2 cellular contexts compared by ENCODE assay signal in genomic region chr15:68616397-68616796, GRCh38.
TF ChIP-seq lines count a peak whose summit lies in the region.

No MANE protein-coding gene starts in this region.

TF ChIP-seq in H1, 55 proteins besides CTCF, POLR2A, EP300 and RAD21:
- TF ChIP-seq SAP30 (IDR thresholded peaks at IDR 0.05; ENCODE audit: insufficient read depth, insufficient replicate concordance, low read length) (no peak), CHD7 (IDR thresholded peaks at IDR 0.05; ENCODE audit: insufficient replicate concordance, low read length) (no peak), NRF1 (IDR thresholded peaks at IDR 0.05; ENCODE audit: low read depth, low read length) (no peak), CHD1 (IDR thresholded peaks at IDR 0.05; ENCODE audit: low read depth, low read length) (no peak), TAF7 (optimal IDR thresholded peaks at IDR 0.05; ENCODE audit: borderline replicate concordance, low read depth, low read length) (no peak), TBP (IDR thresholded peaks at IDR 0.05; ENCODE audit: low read depth, low read length) (no peak), CREB1 (IDR thresholded peaks at IDR 0.05) (no peak), YY1 (IDR thresholded peaks at IDR 0.05; ENCODE audit: low read depth, low read length) (no peak), SIX5 (IDR thresholded peaks at IDR 0.05; ENCODE audit: low read depth, low read length) (no peak), GTF2F1 (IDR thresholded peaks at IDR 0.05; ENCODE audit: borderline replicate concordance, low read depth, low read length) (no peak), ZNF274 (IDR thresholded peaks at IDR 0.05; ENCODE audit: borderline replicate concordance, extremely low read depth, low read length) (no peak), PHF8 (conservative IDR thresholded peaks at IDR 0.05; ENCODE audit: low read depth, low read length) (no peak), POU5F1 (IDR thresholded peaks at IDR 0.05; ENCODE audit: low read depth, low read length) (no peak), SP4 (IDR thresholded peaks at IDR 0.05; ENCODE audit: low read length) (no peak), SIRT6 (IDR thresholded peaks at IDR 0.05; ENCODE audit: low read length) (no peak), ATF3 (IDR thresholded peaks at IDR 0.05; ENCODE audit: insufficient read depth, low read depth, low read length) (no peak), RNF2 (IDR thresholded peaks at IDR 0.05; ENCODE audit: borderline replicate concordance, low read depth, low read length, missing control alignments, poor library complexity, severe bottlenecking) (no peak), POLR2AphosphoS5 (IDR thresholded peaks at IDR 0.05; ENCODE audit: low read depth, low read length) (no peak)
TF ChIP-seq in H1: peak in this region for 0.

TF ChIP-seq in WTC11, 78 proteins besides CTCF, POLR2A, EP300 and RAD21:
- TF ChIP-seq ZNF512 (CRISPR knock-in tag; IDR thresholded peaks at IDR 0.05; ENCODE audit: borderline replicate concordance), result no peak
- no peak for TF ChIP-seq AFF4 (CRISPR knock-in tag; IDR thresholded peaks at IDR 0.05; ENCODE audit: borderline replicate concordance)
- no peak for TF ChIP-seq CDX4 (CRISPR knock-in tag; IDR thresholded peaks at IDR 0.05; ENCODE audit: borderline replicate concordance)
- no peak for TF ChIP-seq ZNF263 (CRISPR knock-in tag; IDR thresholded peaks at IDR 0.05; ENCODE audit: low read depth)
- no peak for TF ChIP-seq TEAD1 (CRISPR knock-in tag; IDR thresholded peaks at IDR 0.05)
- TF ChIP-seq ATF2 (CRISPR knock-in tag; IDR thresholded peaks at IDR 0.05; ENCODE audit: borderline replicate concordance, low read depth), result no peak
- no peak for TF ChIP-seq TP53 (CRISPR knock-in tag; IDR thresholded peaks at IDR 0.05)
- no peak for TF ChIP-seq PREB (CRISPR knock-in tag; IDR thresholded peaks at IDR 0.05; ENCODE audit: borderline replicate concordance)
- TF ChIP-seq MXD4 (CRISPR knock-in tag; IDR thresholded peaks at IDR 0.05; ENCODE audit: borderline replicate concordance), result no peak
